1 cellular context compared by ENCODE assay signal in the genomic region with DNA sequence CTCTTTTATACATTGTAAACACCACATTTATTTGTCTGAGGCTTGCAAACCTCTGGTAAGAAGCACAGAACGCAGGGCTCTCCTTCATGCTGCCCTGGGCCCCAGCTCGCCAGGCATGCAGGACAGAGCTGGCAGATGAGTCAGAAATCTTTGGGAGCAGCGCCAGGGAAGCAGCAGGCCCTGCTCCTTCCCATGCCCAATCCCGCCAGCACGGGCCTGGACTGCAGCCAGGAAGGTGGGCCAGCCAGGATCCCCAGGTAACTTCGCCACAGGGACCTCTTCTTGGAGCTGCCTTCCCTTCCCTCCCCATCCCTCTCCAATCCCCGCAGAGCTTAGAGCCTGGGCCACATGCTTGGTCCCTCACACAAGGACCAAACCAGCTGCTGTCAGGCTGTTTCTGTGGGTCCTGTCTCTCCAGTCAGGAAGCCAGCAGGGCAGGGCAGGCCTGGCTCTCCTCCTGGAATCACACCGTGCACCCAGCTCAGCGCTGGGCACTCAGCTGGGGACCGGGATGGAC.
TF ChIP-seq lines count a peak whose summit lies in the region.

No MANE protein-coding gene starts in this region.

TF ChIP-seq in WTC11, 78 proteins besides CTCF, POLR2A, EP300 and RAD21 (continued from another document):
- TF ChIP-seq FOXJ3 (CRISPR knock-in tag; IDR thresholded peaks at IDR 0.05; ENCODE audit: borderline replicate concordance) (no peak), GTF2I (CRISPR knock-in tag; conservative IDR thresholded peaks at IDR 0.05) (no peak), NFE2L1 (CRISPR knock-in tag; IDR thresholded peaks at IDR 0.05) (no peak), FOXP1 (CRISPR knock-in tag; IDR thresholded peaks at IDR 0.05; ENCODE audit: borderline replicate concordance) (no peak), CREM (CRISPR knock-in tag; IDR thresholded peaks at IDR 0.05) (no peak), ZNF423 (CRISPR knock-in tag; IDR thresholded peaks at IDR 0.05) (no peak), CREB1 (CRISPR knock-in tag; IDR thresholded peaks at IDR 0.05) (no peak), ZNF416 (CRISPR knock-in tag; IDR thresholded peaks at IDR 0.05) (no peak), NFYB (CRISPR knock-in tag; conservative IDR thresholded peaks at IDR 0.05; ENCODE audit: low read depth) (no peak), ZNF263 (CRISPR knock-in tag; IDR thresholded peaks at IDR 0.05; ENCODE audit: low read depth) (no peak)
- TF ChIP-seq, protein P1, sequence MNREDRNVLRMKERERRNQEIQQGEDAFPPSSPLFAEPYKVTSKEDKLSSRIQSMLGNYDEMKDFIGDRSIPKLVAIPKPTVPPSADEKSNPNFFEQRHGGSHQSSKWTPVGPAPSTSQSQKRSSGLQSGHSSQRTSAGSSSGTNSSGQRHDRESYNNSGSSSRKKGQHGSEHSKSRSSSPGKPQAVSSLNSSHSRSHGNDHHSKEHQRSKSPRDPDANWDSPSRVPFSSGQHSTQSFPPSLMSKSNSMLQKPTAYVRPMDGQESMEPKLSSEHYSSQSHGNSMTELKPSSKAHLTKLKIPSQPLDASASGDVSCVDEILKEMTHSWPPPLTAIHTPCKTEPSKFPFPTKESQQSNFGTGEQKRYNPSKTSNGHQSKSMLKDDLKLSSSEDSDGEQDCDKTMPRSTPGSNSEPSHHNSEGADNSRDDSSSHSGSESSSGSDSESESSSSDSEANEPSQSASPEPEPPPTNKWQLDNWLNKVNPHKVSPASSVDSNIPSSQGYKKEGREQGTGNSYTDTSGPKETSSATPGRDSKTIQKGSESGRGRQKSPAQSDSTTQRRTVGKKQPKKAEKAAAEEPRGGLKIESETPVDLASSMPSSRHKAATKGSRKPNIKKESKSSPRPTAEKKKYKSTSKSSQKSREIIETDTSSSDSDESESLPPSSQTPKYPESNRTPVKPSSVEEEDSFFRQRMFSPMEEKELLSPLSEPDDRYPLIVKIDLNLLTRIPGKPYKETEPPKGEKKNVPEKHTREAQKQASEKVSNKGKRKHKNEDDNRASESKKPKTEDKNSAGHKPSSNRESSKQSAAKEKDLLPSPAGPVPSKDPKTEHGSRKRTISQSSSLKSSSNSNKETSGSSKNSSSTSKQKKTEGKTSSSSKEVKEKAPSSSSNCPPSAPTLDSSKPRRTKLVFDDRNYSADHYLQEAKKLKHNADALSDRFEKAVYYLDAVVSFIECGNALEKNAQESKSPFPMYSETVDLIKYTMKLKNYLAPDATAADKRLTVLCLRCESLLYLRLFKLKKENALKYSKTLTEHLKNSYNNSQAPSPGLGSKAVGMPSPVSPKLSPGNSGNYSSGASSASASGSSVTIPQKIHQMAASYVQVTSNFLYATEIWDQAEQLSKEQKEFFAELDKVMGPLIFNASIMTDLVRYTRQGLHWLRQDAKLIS (CRISPR knock-in tag; IDR thresholded peaks at IDR 0.05; ENCODE audit: borderline replicate concordance), result no peak
TF ChIP-seq in WTC11: peak in this region for 0.
